8 cellular contexts compared by ENCODE assay signal in genomic region chr19:54390942-54391577, GRCh38. TPM values are rescaled to one million over a fixed set of nuclear protein-coding genes. Genes with fewer than 3 reads are reported as not detected.
DNase-seq lines count a peak whose midpoint lies in the region; ATAC-seq and TF ChIP-seq lines count a peak whose summit lies in the region.

No MANE protein-coding gene starts in this region.

- H4K5ac ChIP-seq in mesendoderm (ENCODE audit: low read length), result no peak overlapping the region

- no peak overlapping the region for H2BK15ac ChIP-seq in mesendoderm (replicated peaks; ENCODE audit: low read depth)

- ATAC-seq in stimulated activated naive B cell treated with anti-CD40 and anti-IgM and Interleukin-4, amounts not matched to agents 10 μg/mL and 1 μg/mL and 100 μg/mL, for 72 hours (replicated peaks), result peak in 1 of 2 donors; percentile 38
- ATAC-seq in GM18907 (IDR thresholded peaks at IDR 0.05; ENCODE audit: unreplicated experiment), result no peak

- TF ChIP-seq CTCF in dorsolateral prefrontal cortex (IDR thresholded peaks at IDR 0.05 in 54 of 56, conservative IDR thresholded peaks at IDR 0.05 in 2 of 56; ENCODE audit: low read depth in 1 of 56, partially characterized antibody in 56 of 56), result peak; percentile 23 to 82 (median 73)

- no peak overlapping the region for H2AK5ac ChIP-seq in mesendoderm (ENCODE audit: low read length)

- H3K27me3 ChIP-seq in dorsolateral prefrontal cortex (peaks cover 0 to 38% (median 5%) of the 10 kb centered on the region in 45 donors), mesendoderm (ENCODE audit: insufficient read depth, low read length, poor library complexity) (no peaks in the 10 kb centered on the region)

- no peaks in the 10 kb centered on the region for H3K36me3 Mint-ChIP-seq in activated CD4-positive, alpha-beta T cell treated with anti-CD3 and anti-CD28 coated beads, Interleukin-2, amount 10 ng/mL, durations not matched to agents 7 days and 5 days (ENCODE audit: low read depth)
- no peaks in the 10 kb centered on the region for H3K36me3 Mint-ChIP-seq in stimulated activated naive B cell treated with anti-CD40 and anti-IgM and Interleukin-4, amounts not matched to agents 10 μg/mL and 1 μg/mL and 100 μg/mL, for 72 hours

- intact Hi-C loops in dorsolateral prefrontal cortex (cut with DNase I), result loop anchor here in 1 of 2 donors (2.0 to 10.0 kb wide), 3 partner anchors 26 to 66 kb away; no protein-coding TSS in a partner anchor

- H2BK5ac ChIP-seq in mesendoderm (ENCODE audit: low read length), result no peak overlapping the region

- H3K4me3 ChIP-seq in dorsolateral prefrontal cortex, result no peak overlapping the region
- H3K4me3 ChIP-seq in mesendoderm (ENCODE audit: low read length), result no peak overlapping the region

- CTCF ChIA-PET in activated CD4-positive, alpha-beta T cell treated with anti-CD3 and anti-CD28 coated beads, Interleukin-2, amount 10 ng/mL, durations not matched to agents 7 days and 5 days (lab: Charles Lee), result interaction anchor here (0.5 to 1.8 kb wide), 12 partner anchors 11 to 583 kb away, joined by 3 to 7 read pairs (median 3); partner anchors contain the start of genes LAIR1 and TTYH1

- no peak overlapping the region for H3K4ac ChIP-seq in mesendoderm (ENCODE audit: low read depth, low read length)

- no peak overlapping the region for H3K4me2 ChIP-seq in mesendoderm (ENCODE audit: low read length)

- no peak overlapping the region for H3K23ac ChIP-seq in mesendoderm (ENCODE audit: low read length)

- no peaks in the 10 kb centered on the region for H3K4me1 ChIP-seq in mesendoderm (ENCODE audit: control insufficient read depth, low read depth, low read length)

- H3K36me3 ChIP-seq in mesendoderm (ENCODE audit: control insufficient read depth, insufficient read depth, low read length), result no peaks in the 10 kb centered on the region

- POLR2A ChIA-PET in activated CD4-positive, alpha-beta T cell treated with anti-CD3 and anti-CD28 coated beads, Interleukin-2, amount 10 ng/mL, durations not matched to agents 7 days and 5 days (lab: Charles Lee), result no interaction called here

- H3K27ac ChIP-seq in dorsolateral prefrontal cortex, result no peak overlapping the region
- H3K27ac ChIP-seq in mesendoderm (ENCODE audit: low read depth, low read length), result no peak overlapping the region

- H2BK120ac ChIP-seq in mesendoderm (ENCODE audit: low read depth, low read length), result no peak overlapping the region

- no peaks in the 10 kb centered on the region for H3K9me3 Mint-ChIP-seq in activated CD4-positive, alpha-beta T cell treated with anti-CD3 and anti-CD28 coated beads, Interleukin-2, amount 10 ng/mL, durations not matched to agents 7 days and 5 days
- H3K9me3 Mint-ChIP-seq in stimulated activated naive B cell treated with anti-CD40 and anti-IgM and Interleukin-4, amounts not matched to agents 10 μg/mL and 1 μg/mL and 100 μg/mL, for 72 hours, result no peaks in the 10 kb centered on the region

- no peak overlapping the region for H3K9ac ChIP-seq in mesendoderm (ENCODE audit: low read length)

- H3K27ac Mint-ChIP-seq in activated CD4-positive, alpha-beta T cell treated with anti-CD3 and anti-CD28 coated beads, Interleukin-2, amount 10 ng/mL, durations not matched to agents 7 days and 5 days, result peak overlapping the region; percentile 73
- H3K27ac Mint-ChIP-seq in stimulated activated naive B cell treated with anti-CD40 and anti-IgM and Interleukin-4, amounts not matched to agents 10 μg/mL and 1 μg/mL and 100 μg/mL, for 72 hours, result peak overlapping the region; percentile 88

- H3K56ac ChIP-seq in mesendoderm (ENCODE audit: low read length), result no peak overlapping the region

- no CpG with 5 or more reads among the region's 7 CpGs for WGBS in mesendoderm (ENCODE audit: extremely low coverage, insufficient coverage, low lambda C conversion rate)

- peaks cover 40% of the 10 kb centered on the region for H3K4me1 Mint-ChIP-seq in activated CD4-positive, alpha-beta T cell treated with anti-CD3 and anti-CD28 coated beads, Interleukin-2, amount 10 ng/mL, durations not matched to agents 7 days and 5 days
- peaks cover 29 to 53% of the 10 kb centered on the region in 2 donors for H3K4me1 Mint-ChIP-seq in stimulated activated naive B cell treated with anti-CD40 and anti-IgM and Interleukin-4, amounts not matched to agents 10 μg/mL and 1 μg/mL and 100 μg/mL, for 72 hours

- peaks cover 14% of the 10 kb centered on the region for H3K27me3 Mint-ChIP-seq in activated CD4-positive, alpha-beta T cell treated with anti-CD3 and anti-CD28 coated beads, Interleukin-2, amount 10 ng/mL, durations not matched to agents 7 days and 5 days
- H3K27me3 Mint-ChIP-seq in stimulated activated naive B cell treated with anti-CD40 and anti-IgM and Interleukin-4, amounts not matched to agents 10 μg/mL and 1 μg/mL and 100 μg/mL, for 72 hours, result peaks cover 3 to 4% of the 10 kb centered on the region in 2 donors

- no peaks in the 10 kb centered on the region for H3K79me2 ChIP-seq in mesendoderm (ENCODE audit: control insufficient read depth, insufficient read depth, low read length)

- H3K4me3 Mint-ChIP-seq in activated CD4-positive, alpha-beta T cell treated with anti-CD3 and anti-CD28 coated beads, Interleukin-2, amount 10 ng/mL, durations not matched to agents 7 days and 5 days, result peak overlapping the region; percentile 20
- peak overlapping the region in 1 of 2 donors; percentile 50 for H3K4me3 Mint-ChIP-seq in stimulated activated naive B cell treated with anti-CD40 and anti-IgM and Interleukin-4, amounts not matched to agents 10 μg/mL and 1 μg/mL and 100 μg/mL, for 72 hours

- peak; percentile 75 for DNase-seq in activated gamma-delta T cell treated with Interleukin-2 at 50 U/mL for 16 hours
- no peak for DNase-seq in activated gamma-delta T cell (lab: John Stamatoyannopoulos, UW)
- DNase-seq in NCI-H2171 (lab: John Stamatoyannopoulos, UW), result peak; percentile 52
- peak; percentile 79 for DNase-seq in activated CD4-positive, alpha-beta T cell treated with anti-CD3 and anti-CD28 coated beads, Interleukin-2, amount 10 ng/mL, durations not matched to agents 7 days and 5 days
- DNase-seq in dorsolateral prefrontal cortex, result peak in 4 of 10 donors; percentile 23 to 44 (median 29)
- peak; percentile 80 for DNase-seq in mesendoderm
- DNase-seq in stimulated activated naive B cell treated with anti-CD40 and anti-IgM and Interleukin-4, amounts not matched to agents 10 μg/mL and 1 μg/mL and 100 μg/mL, for 72 hours, result no peak

- H3K18ac ChIP-seq in mesendoderm (ENCODE audit: low read length), result no peak overlapping the region

- H4K8ac ChIP-seq in mesendoderm (ENCODE audit: low read depth, low read length), result no peak overlapping the region

- H3K79me1 ChIP-seq in mesendoderm (ENCODE audit: low read length), result no peaks in the 10 kb centered on the region

RNA-seq across cellular contexts. Expression of gene TTYH1, which starts 24.2 kb away (rescaled TPM):
- 1 to 10 TPM in 1 of 2 experiments, under 1 TPM in 1; 0.72 to 1.2 TPM for total RNA-seq in activated CD4-positive, alpha-beta T cell treated with anti-CD3 and anti-CD28 coated beads, Interleukin-2, amount 10 ng/mL, durations not matched to agents 7 days and 5 days
- total RNA-seq in dorsolateral prefrontal cortex, result 100 to 1,000 TPM; 150 to 805 (median 333) TPM
- polyA plus RNA-seq in mesendoderm (2013, experiment 1 of 2), result 3.2 TPM
- 3.0 TPM for polyA plus RNA-seq in mesendoderm (2013, experiment 2 of 2)

RNA-seq across cellular contexts. Expression of gene LAIR1, which starts 26.3 kb away (rescaled TPM):
- total RNA-seq in activated CD4-positive, alpha-beta T cell treated with anti-CD3 and anti-CD28 coated beads, Interleukin-2, amount 10 ng/mL, durations not matched to agents 7 days and 5 days, result 10 to 100 TPM; 54.0 to 59.3 TPM
- total RNA-seq in dorsolateral prefrontal cortex, result 10 to 100 TPM in 89 of 120 experiments, 1 to 10 TPM in 31; 2.9 to 58.6 (median 14.1) TPM
- 0.07 TPM for polyA plus RNA-seq in mesendoderm (2013, experiment 1 of 2)
- polyA plus RNA-seq in mesendoderm (2013, experiment 2 of 2), result not detected

RNA-seq across cellular contexts. Expression of gene LILRA4, which starts 52.1 kb away (rescaled TPM):
- not detected for total RNA-seq in activated CD4-positive, alpha-beta T cell treated with anti-CD3 and anti-CD28 coated beads, Interleukin-2, amount 10 ng/mL, durations not matched to agents 7 days and 5 days
- 1 to 10 TPM in 76 of 120 experiments, under 1 TPM in 30, not detected in 14; 0.23 to 5.7 (median 1.3) TPM for total RNA-seq in dorsolateral prefrontal cortex
- polyA plus RNA-seq in mesendoderm (2013, experiment 1 of 2), result not detected
- not detected for polyA plus RNA-seq in mesendoderm (2013, experiment 2 of 2)

RNA-seq across cellular contexts. Expression of gene LENG8, which starts 57.9 kb away (rescaled TPM):
- total RNA-seq in activated CD4-positive, alpha-beta T cell treated with anti-CD3 and anti-CD28 coated beads, Interleukin-2, amount 10 ng/mL, durations not matched to agents 7 days and 5 days, result 100 to 1,000 TPM; 245 to 248 TPM
- total RNA-seq in dorsolateral prefrontal cortex, result 100 to 1,000 TPM; 122 to 322 (median 204) TPM
- polyA plus RNA-seq in mesendoderm (2013, experiment 1 of 2), result 54.1 TPM
- 54.1 TPM for polyA plus RNA-seq in mesendoderm (2013, experiment 2 of 2)

Comparison
In these comparisons a context has a peak if more than half of its experiments do, and no peak if none do; other contexts are left out.
1. DNase-seq: peak in activated gamma-delta T cell treated with Interleukin-2 at 50 U/mL for 16 hours (single experiment), NCI-H2171 (single experiment), activated CD4-positive, alpha-beta T cell treated with anti-CD3 and anti-CD28 coated beads, Interleukin-2, amount 10 ng/mL, durations not matched to agents 7 days and 5 days (single experiment) and mesendoderm (single experiment); none in activated gamma-delta T cell (single experiment) and stimulated activated naive B cell treated with anti-CD40 and anti-IgM and Interleukin-4, amounts not matched to agents 10 μg/mL and 1 μg/mL and 100 μg/mL, for 72 hours (single experiment).
2. RNA of gene TTYH1, which starts 24.2 kb away (total RNA-seq): 150 to 805 TPM in dorsolateral prefrontal cortex; 0.72 to 1.2 TPM in activated CD4-positive, alpha-beta T cell treated with anti-CD3 and anti-CD28 coated beads, Interleukin-2, amount 10 ng/mL, durations not matched to agents 7 days and 5 days; every median in the first group is over 10 times any median in the second.